8 cellular contexts compared by ENCODE assay signal in genomic region chr19:1257475-1258160, GRCh38. TPM values are rescaled to one million over a fixed set of nuclear protein-coding genes. Genes with fewer than 3 reads are reported as not detected.
DNase-seq lines count a peak whose midpoint lies in the region; ATAC-seq and TF ChIP-seq lines count a peak whose summit lies in the region.

No MANE protein-coding gene starts in this region.

- H3K14ac ChIP-seq in mesenchymal stem cell (ENCODE audit: low read length in 2 of 2): no peak overlapping the region

- peaks cover 4% of the 10 kb centered on the region for H3K79me1 ChIP-seq in mesenchymal stem cell (replicated peaks; ENCODE audit: low read length, poor library complexity, severe bottlenecking)

- H3K4me1 Mint-ChIP-seq in activated CD4-positive, alpha-beta T cell treated with anti-CD3 and anti-CD28 coated beads, Interleukin-2, amount 10 ng/mL, durations not matched to agents 24 days and 14 days: peaks cover 42% of the 10 kb centered on the region
- peaks cover 37% of the 10 kb centered on the region for H3K4me1 Mint-ChIP-seq in activated naive CD8-positive, alpha-beta T cell treated with anti-CD3 and anti-CD28 coated beads, Interleukin-2, amount 10 ng/mL, durations not matched to agents 7 days and 5 days

- H3K4me2 ChIP-seq in mesenchymal stem cell (ENCODE audit: low read length, poor library complexity, severe bottlenecking) (no peak overlapping the region), MM.1S (ENCODE audit: low read depth, low read length) (no peak overlapping the region)

- no peaks in the 10 kb centered on the region for H3K27me3 ChIP-seq in mesenchymal stem cell (ENCODE audit: control insufficient read depth in 1 of 2, insufficient read depth in 1 of 2, low read length in 2 of 2)
- H3K27me3 ChIP-seq in thymus (ENCODE audit: control insufficient read depth, insufficient read depth): no peaks in the 10 kb centered on the region
- no peaks in the 10 kb centered on the region for H3K27me3 ChIP-seq in MM.1S (replicated peaks; ENCODE audit: insufficient read depth, low read length)

- H3K9ac ChIP-seq in mesenchymal stem cell (ENCODE audit: low read length) (peak overlapping the region; percentile 81), MM.1S (ENCODE audit: low read length) (no peak overlapping the region)

- H3K4me1 ChIP-seq in mesenchymal stem cell (ENCODE audit: control insufficient read depth, insufficient read depth, low read depth, low read length): peaks cover 81% of the 10 kb centered on the region
- H3K4me1 ChIP-seq in thymus (ENCODE audit: control insufficient read depth, insufficient read depth, low read length): peaks cover 45% of the 10 kb centered on the region
- peaks cover 23% of the 10 kb centered on the region for H3K4me1 ChIP-seq in MM.1S (ENCODE audit: low read length)

- H3K9me3 Mint-ChIP-seq in activated CD4-positive, alpha-beta T cell treated with anti-CD3 and anti-CD28 coated beads, Interleukin-2, amount 10 ng/mL, durations not matched to agents 24 days and 14 days: no peaks in the 10 kb centered on the region
- no peaks in the 10 kb centered on the region for H3K9me3 Mint-ChIP-seq in activated naive CD8-positive, alpha-beta T cell treated with anti-CD3 and anti-CD28 coated beads, Interleukin-2, amount 10 ng/mL, durations not matched to agents 7 days and 5 days

- peak overlapping the region; percentile 73 for H3K27ac Mint-ChIP-seq in activated CD4-positive, alpha-beta T cell treated with anti-CD3 and anti-CD28 coated beads, Interleukin-2, amount 10 ng/mL, durations not matched to agents 24 days and 14 days
- peak overlapping the region; percentile 68 for H3K27ac Mint-ChIP-seq in activated naive CD8-positive, alpha-beta T cell treated with anti-CD3 and anti-CD28 coated beads, Interleukin-2, amount 10 ng/mL, durations not matched to agents 7 days and 5 days

- DNase-seq in activated CD4-positive, alpha-beta T cell treated with anti-CD3 and anti-CD28 coated beads, Interleukin-2, amount 10 ng/mL, durations not matched to agents 24 days and 14 days: no peak
- DNase-seq in activated CD4-positive, alpha-beta T cell treated with anti-CD3 and anti-CD28 coated beads, Interleukin-2, amount 50 U/mL, for 4 hours: no peak
- DNase-seq in activated naive CD8-positive, alpha-beta T cell treated with anti-CD3 and anti-CD28 coated beads, Interleukin-2, amount 10 ng/mL, durations not matched to agents 7 days and 5 days: no peak
- no peak for DNase-seq in mesenchymal stem cell
- no peak for DNase-seq in erythroblast (lab: John Stamatoyannopoulos, UW)
- DNase-seq in MM.1S: no peak
- no peak for DNase-seq in stimulated activated CD4-positive, alpha-beta T cell treated with anti-CD3 and anti-CD28 coated beads, Interleukin-2, amount 100 ng/mL, for 48 hours

- no peak overlapping the region for H2BK12ac ChIP-seq in mesenchymal stem cell (ENCODE audit: low read length in 2 of 2)

- H3K27ac ChIP-seq in mesenchymal stem cell (ENCODE audit: low read length, poor library complexity, severe bottlenecking) (peak overlapping the region; percentile 57), thymus (ENCODE audit: low read depth) (peak overlapping the region; percentile 6), MM.1S (ENCODE audit: low read length) (no peak overlapping the region)

- H2BK15ac ChIP-seq in mesenchymal stem cell (ENCODE audit: low read depth, poor library complexity, severe bottlenecking): no peak overlapping the region

- no peaks in the 10 kb centered on the region for H4K20me1 ChIP-seq in MM.1S (ENCODE audit: insufficient read depth, low read length)

- TF ChIP-seq POLR2A in erythroblast (IDR thresholded peaks at IDR 0.05; ENCODE audit: low read length): no peak

- H3K4me3 ChIP-seq in mesenchymal stem cell (ENCODE audit: insufficient read depth in 1 of 2, low read depth in 1 of 2, low read length in 2 of 2) (peak overlapping the region in 1 of 2 experiments; percentile 33), thymus (ENCODE audit: low read length) (no peak overlapping the region), MM.1S (ENCODE audit: low read length) (no peak overlapping the region)

- peaks cover 23% of the 10 kb centered on the region for H3F3A ChIP-seq in MM.1S (ENCODE audit: insufficient read depth, low read length)

- H2BK5ac ChIP-seq in mesenchymal stem cell (ENCODE audit: low read depth, low read length, poor library complexity, severe bottlenecking): no peak overlapping the region

- POLR2A ChIA-PET in activated naive CD8-positive, alpha-beta T cell treated with anti-CD3 and anti-CD28 coated beads, Interleukin-2, amount 10 ng/mL, durations not matched to agents 7 days and 5 days (lab: Charles Lee): interaction anchor here (1.1 to 6.6 kb wide), 3 partner anchors 12 to 183 kb away, joined by 3 to 115 read pairs (median 7); partner anchors contain the start of genes CIRBP and FAM174C

- H3K36me3 ChIP-seq in mesenchymal stem cell (ENCODE audit: control insufficient read depth in 1 of 2, insufficient read depth in 2 of 2, low read depth in 1 of 2, low read length in 2 of 2) (peaks cover 43 to 66% of the 10 kb centered on the region in 2 experiments), thymus (ENCODE audit: control insufficient read depth, insufficient read depth) (peaks cover 46% of the 10 kb centered on the region), MM.1S (replicated peaks; ENCODE audit: insufficient read depth, low read length) (peaks cover 12% of the 10 kb centered on the region; the same call in 1 of the 2 replicates)

- H3K79me2 ChIP-seq in MM.1S (ENCODE audit: low read length): peaks cover 31% of the 10 kb centered on the region

- no peak overlapping the region for H2AK5ac ChIP-seq in mesenchymal stem cell (ENCODE audit: low read length, severe bottlenecking)

- H3K9me2 ChIP-seq in MM.1S (replicated peaks; ENCODE audit: insufficient read depth, low read length): no peaks in the 10 kb centered on the region

- H4K91ac ChIP-seq in mesenchymal stem cell (ENCODE audit: low read length): no peak overlapping the region

- peak overlapping the region in 1 of 2 experiments; percentile 71 for H3K18ac ChIP-seq in mesenchymal stem cell (ENCODE audit: low read depth in 1 of 2, low read length in 2 of 2)

- H3K4me3 Mint-ChIP-seq in activated CD4-positive, alpha-beta T cell treated with anti-CD3 and anti-CD28 coated beads, Interleukin-2, amount 10 ng/mL, durations not matched to agents 24 days and 14 days: peak overlapping the region; percentile 91
- H3K4me3 Mint-ChIP-seq in activated naive CD8-positive, alpha-beta T cell treated with anti-CD3 and anti-CD28 coated beads, Interleukin-2, amount 10 ng/mL, durations not matched to agents 7 days and 5 days: peak overlapping the region; percentile 58

- H2AFZ ChIP-seq in mesenchymal stem cell (ENCODE audit: low read depth, low read length) (no peak overlapping the region), MM.1S (ENCODE audit: low read length) (no peak overlapping the region)

- peak overlapping the region in 1 of 2 experiments; percentile 19 for H3K23ac ChIP-seq in mesenchymal stem cell (ENCODE audit: low read length in 2 of 2)

- WGBS in mesenchymal stem cell: 77% methylated on average over 22 of the region's 23 CpGs
- WGBS in thymus: 90% methylated on average over 23 of the region's 23 CpGs

- H3K9me3 ChIP-seq in mesenchymal stem cell (ENCODE audit: control insufficient read depth, low read length) (no peaks in the 10 kb centered on the region), thymus (ENCODE audit: control insufficient read depth) (no peaks in the 10 kb centered on the region), MM.1S (replicated peaks; ENCODE audit: insufficient read depth, low read length) (no peaks in the 10 kb centered on the region)

- TF ChIP-seq CTCF in MM.1S (IDR thresholded peaks at IDR 0.05; ENCODE audit: low read length): no peak

- no peak for ATAC-seq in activated naive CD8-positive, alpha-beta T cell treated with anti-CD3 and anti-CD28 coated beads, Interleukin-2, amount 10 ng/mL, durations not matched to agents 7 days and 5 days (ENCODE audit: low read depth)

- intact Hi-C loops in activated CD4-positive, alpha-beta T cell treated with anti-CD3 and anti-CD28 coated beads, Interleukin-2, amount 10 ng/mL, durations not matched to agents 24 days and 14 days (cut with micrococcal nuclease): no loop called here

- H4K8ac ChIP-seq in mesenchymal stem cell (ENCODE audit: low read length): peak overlapping the region; percentile 66

- H3K36me3 Mint-ChIP-seq in activated CD4-positive, alpha-beta T cell treated with anti-CD3 and anti-CD28 coated beads, Interleukin-2, amount 10 ng/mL, durations not matched to agents 24 days and 14 days (ENCODE audit: low read depth): peaks cover 40% of the 10 kb centered on the region
- H3K36me3 Mint-ChIP-seq in activated naive CD8-positive, alpha-beta T cell treated with anti-CD3 and anti-CD28 coated beads, Interleukin-2, amount 10 ng/mL, durations not matched to agents 7 days and 5 days: peaks cover 13% of the 10 kb centered on the region

- no peak overlapping the region for H3K4ac ChIP-seq in mesenchymal stem cell (ENCODE audit: low read depth in 1 of 2, low read length in 2 of 2)

- H3K27me3 Mint-ChIP-seq in activated CD4-positive, alpha-beta T cell treated with anti-CD3 and anti-CD28 coated beads, Interleukin-2, amount 10 ng/mL, durations not matched to agents 24 days and 14 days: no peaks in the 10 kb centered on the region
- no peaks in the 10 kb centered on the region for H3K27me3 Mint-ChIP-seq in activated naive CD8-positive, alpha-beta T cell treated with anti-CD3 and anti-CD28 coated beads, Interleukin-2, amount 10 ng/mL, durations not matched to agents 7 days and 5 days

- no peak overlapping the region for H2BK120ac ChIP-seq in mesenchymal stem cell (ENCODE audit: low read depth, low read length)

RNA-seq across cellular contexts. Expression of gene MIDN, which starts 9.2 kb away (rescaled TPM):
- total RNA-seq in activated CD4-positive, alpha-beta T cell treated with anti-CD3 and anti-CD28 coated beads, Interleukin-2, amount 10 ng/mL, durations not matched to agents 24 days and 14 days: 72.3 and 82.4 TPM in 2 replicates
- total RNA-seq in activated naive CD8-positive, alpha-beta T cell treated with anti-CD3 and anti-CD28 coated beads, Interleukin-2, amount 10 ng/mL, durations not matched to agents 7 days and 5 days: 10 to 100 TPM; 75.2 to 80.7 TPM
- 58.6 TPM for polyA plus RNA-seq in mesenchymal stem cell (2013, experiment 1 of 2)
- polyA plus RNA-seq in mesenchymal stem cell (2013, experiment 2 of 2): 58.0 TPM
- polyA plus RNA-seq in thymus: 55.1 TPM

RNA-seq across cellular contexts. Expression of gene CIRBP, which starts 11.5 kb away (rescaled TPM):
- 237 TPM in 2 replicates for total RNA-seq in activated CD4-positive, alpha-beta T cell treated with anti-CD3 and anti-CD28 coated beads, Interleukin-2, amount 10 ng/mL, durations not matched to agents 24 days and 14 days
- total RNA-seq in activated naive CD8-positive, alpha-beta T cell treated with anti-CD3 and anti-CD28 coated beads, Interleukin-2, amount 10 ng/mL, durations not matched to agents 7 days and 5 days: 100 to 1,000 TPM; 327 to 342 TPM
- 118 TPM for polyA plus RNA-seq in mesenchymal stem cell (2013, experiment 1 of 2)
- 120 TPM for polyA plus RNA-seq in mesenchymal stem cell (2013, experiment 2 of 2)
- 693 TPM for polyA plus RNA-seq in thymus

RNA-seq across cellular contexts. Expression of gene ATP5F1D, which starts 16.1 kb away (rescaled TPM):
- 254 and 269 TPM in 2 replicates for total RNA-seq in activated CD4-positive, alpha-beta T cell treated with anti-CD3 and anti-CD28 coated beads, Interleukin-2, amount 10 ng/mL, durations not matched to agents 24 days and 14 days
- total RNA-seq in activated naive CD8-positive, alpha-beta T cell treated with anti-CD3 and anti-CD28 coated beads, Interleukin-2, amount 10 ng/mL, durations not matched to agents 7 days and 5 days: 100 to 1,000 TPM; 157 to 161 TPM
- 121 TPM for polyA plus RNA-seq in mesenchymal stem cell (2013, experiment 1 of 2)
- 127 TPM for polyA plus RNA-seq in mesenchymal stem cell (2013, experiment 2 of 2)
- 150 TPM for polyA plus RNA-seq in thymus

RNA-seq across cellular contexts. Expression of gene FAM174C, which starts 17.7 kb away (rescaled TPM):
- total RNA-seq in activated CD4-positive, alpha-beta T cell treated with anti-CD3 and anti-CD28 coated beads, Interleukin-2, amount 10 ng/mL, durations not matched to agents 24 days and 14 days: 115 and 126 TPM in 2 replicates
- total RNA-seq in activated naive CD8-positive, alpha-beta T cell treated with anti-CD3 and anti-CD28 coated beads, Interleukin-2, amount 10 ng/mL, durations not matched to agents 7 days and 5 days: 10 to 100 TPM; 44.5 to 48.3 TPM
- 60.2 TPM for polyA plus RNA-seq in mesenchymal stem cell (2013, experiment 1 of 2)
- 59.6 TPM for polyA plus RNA-seq in mesenchymal stem cell (2013, experiment 2 of 2)
- polyA plus RNA-seq in thymus: 62.2 TPM

RNA-seq across cellular contexts. Expression of gene CBARP, which starts 19.8 kb away (rescaled TPM):
- 1.7 and 1.9 TPM in 2 replicates for total RNA-seq in activated CD4-positive, alpha-beta T cell treated with anti-CD3 and anti-CD28 coated beads, Interleukin-2, amount 10 ng/mL, durations not matched to agents 24 days and 14 days
- total RNA-seq in activated naive CD8-positive, alpha-beta T cell treated with anti-CD3 and anti-CD28 coated beads, Interleukin-2, amount 10 ng/mL, durations not matched to agents 7 days and 5 days: under 1 TPM; 0.14 to 0.17 TPM
- 8.1 TPM for polyA plus RNA-seq in mesenchymal stem cell (2013, experiment 1 of 2)
- 8.0 TPM for polyA plus RNA-seq in mesenchymal stem cell (2013, experiment 2 of 2)
- polyA plus RNA-seq in thymus: 0.37 TPM
